Comparison of ENCODE assay signal across 1 cellular context in genomic region chr3:194312743-194313281, GRCh38.
TF ChIP-seq lines count a peak whose summit lies in the region.

No MANE protein-coding gene starts in this region.

TF ChIP-seq in K562, 482 proteins besides CTCF, POLR2A, EP300 and RAD21 (continued from another document and continues in another):
- TF ChIP-seq, protein P1, sequence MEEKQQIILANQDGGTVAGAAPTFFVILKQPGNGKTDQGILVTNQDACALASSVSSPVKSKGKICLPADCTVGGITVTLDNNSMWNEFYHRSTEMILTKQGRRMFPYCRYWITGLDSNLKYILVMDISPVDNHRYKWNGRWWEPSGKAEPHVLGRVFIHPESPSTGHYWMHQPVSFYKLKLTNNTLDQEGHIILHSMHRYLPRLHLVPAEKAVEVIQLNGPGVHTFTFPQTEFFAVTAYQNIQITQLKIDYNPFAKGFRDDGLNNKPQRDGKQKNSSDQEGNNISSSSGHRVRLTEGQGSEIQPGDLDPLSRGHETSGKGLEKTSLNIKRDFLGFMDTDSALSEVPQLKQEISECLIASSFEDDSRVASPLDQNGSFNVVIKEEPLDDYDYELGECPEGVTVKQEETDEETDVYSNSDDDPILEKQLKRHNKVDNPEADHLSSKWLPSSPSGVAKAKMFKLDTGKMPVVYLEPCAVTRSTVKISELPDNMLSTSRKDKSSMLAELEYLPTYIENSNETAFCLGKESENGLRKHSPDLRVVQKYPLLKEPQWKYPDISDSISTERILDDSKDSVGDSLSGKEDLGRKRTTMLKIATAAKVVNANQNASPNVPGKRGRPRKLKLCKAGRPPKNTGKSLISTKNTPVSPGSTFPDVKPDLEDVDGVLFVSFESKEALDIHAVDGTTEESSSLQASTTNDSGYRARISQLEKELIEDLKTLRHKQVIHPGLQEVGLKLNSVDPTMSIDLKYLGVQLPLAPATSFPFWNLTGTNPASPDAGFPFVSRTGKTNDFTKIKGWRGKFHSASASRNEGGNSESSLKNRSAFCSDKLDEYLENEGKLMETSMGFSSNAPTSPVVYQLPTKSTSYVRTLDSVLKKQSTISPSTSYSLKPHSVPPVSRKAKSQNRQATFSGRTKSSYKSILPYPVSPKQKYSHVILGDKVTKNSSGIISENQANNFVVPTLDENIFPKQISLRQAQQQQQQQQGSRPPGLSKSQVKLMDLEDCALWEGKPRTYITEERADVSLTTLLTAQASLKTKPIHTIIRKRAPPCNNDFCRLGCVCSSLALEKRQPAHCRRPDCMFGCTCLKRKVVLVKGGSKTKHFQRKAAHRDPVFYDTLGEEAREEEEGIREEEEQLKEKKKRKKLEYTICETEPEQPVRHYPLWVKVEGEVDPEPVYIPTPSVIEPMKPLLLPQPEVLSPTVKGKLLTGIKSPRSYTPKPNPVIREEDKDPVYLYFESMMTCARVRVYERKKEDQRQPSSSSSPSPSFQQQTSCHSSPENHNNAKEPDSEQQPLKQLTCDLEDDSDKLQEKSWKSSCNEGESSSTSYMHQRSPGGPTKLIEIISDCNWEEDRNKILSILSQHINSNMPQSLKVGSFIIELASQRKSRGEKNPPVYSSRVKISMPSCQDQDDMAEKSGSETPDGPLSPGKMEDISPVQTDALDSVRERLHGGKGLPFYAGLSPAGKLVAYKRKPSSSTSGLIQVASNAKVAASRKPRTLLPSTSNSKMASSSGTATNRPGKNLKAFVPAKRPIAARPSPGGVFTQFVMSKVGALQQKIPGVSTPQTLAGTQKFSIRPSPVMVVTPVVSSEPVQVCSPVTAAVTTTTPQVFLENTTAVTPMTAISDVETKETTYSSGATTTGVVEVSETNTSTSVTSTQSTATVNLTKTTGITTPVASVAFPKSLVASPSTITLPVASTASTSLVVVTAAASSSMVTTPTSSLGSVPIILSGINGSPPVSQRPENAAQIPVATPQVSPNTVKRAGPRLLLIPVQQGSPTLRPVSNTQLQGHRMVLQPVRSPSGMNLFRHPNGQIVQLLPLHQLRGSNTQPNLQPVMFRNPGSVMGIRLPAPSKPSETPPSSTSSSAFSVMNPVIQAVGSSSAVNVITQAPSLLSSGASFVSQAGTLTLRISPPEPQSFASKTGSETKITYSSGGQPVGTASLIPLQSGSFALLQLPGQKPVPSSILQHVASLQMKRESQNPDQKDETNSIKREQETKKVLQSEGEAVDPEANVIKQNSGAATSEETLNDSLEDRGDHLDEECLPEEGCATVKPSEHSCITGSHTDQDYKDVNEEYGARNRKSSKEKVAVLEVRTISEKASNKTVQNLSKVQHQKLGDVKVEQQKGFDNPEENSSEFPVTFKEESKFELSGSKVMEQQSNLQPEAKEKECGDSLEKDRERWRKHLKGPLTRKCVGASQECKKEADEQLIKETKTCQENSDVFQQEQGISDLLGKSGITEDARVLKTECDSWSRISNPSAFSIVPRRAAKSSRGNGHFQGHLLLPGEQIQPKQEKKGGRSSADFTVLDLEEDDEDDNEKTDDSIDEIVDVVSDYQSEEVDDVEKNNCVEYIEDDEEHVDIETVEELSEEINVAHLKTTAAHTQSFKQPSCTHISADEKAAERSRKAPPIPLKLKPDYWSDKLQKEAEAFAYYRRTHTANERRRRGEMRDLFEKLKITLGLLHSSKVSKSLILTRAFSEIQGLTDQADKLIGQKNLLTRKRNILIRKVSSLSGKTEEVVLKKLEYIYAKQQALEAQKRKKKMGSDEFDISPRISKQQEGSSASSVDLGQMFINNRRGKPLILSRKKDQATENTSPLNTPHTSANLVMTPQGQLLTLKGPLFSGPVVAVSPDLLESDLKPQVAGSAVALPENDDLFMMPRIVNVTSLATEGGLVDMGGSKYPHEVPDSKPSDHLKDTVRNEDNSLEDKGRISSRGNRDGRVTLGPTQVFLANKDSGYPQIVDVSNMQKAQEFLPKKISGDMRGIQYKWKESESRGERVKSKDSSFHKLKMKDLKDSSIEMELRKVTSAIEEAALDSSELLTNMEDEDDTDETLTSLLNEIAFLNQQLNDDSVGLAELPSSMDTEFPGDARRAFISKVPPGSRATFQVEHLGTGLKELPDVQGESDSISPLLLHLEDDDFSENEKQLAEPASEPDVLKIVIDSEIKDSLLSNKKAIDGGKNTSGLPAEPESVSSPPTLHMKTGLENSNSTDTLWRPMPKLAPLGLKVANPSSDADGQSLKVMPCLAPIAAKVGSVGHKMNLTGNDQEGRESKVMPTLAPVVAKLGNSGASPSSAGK (IDR thresholded peaks at IDR 0.05): peak; percentile 94
- no peak for TF ChIP-seq GTF2A2 (tag; IDR thresholded peaks at IDR 0.05)
- peak; percentile 38 for TF ChIP-seq TFAP4 (CRISPR knock-in tag; IDR thresholded peaks at IDR 0.05; ENCODE audit: borderline replicate concordance)
- TF ChIP-seq CBFA2T2 (conservative IDR thresholded peaks at IDR 0.05): 0 out of 2 replicates have a peak, but pooled peaks have one; percentile 7
- TF ChIP-seq NCOR1 (IDR thresholded peaks at IDR 0.05): peak; percentile 39; the same call in 1 of the 2 replicates
- TF ChIP-seq, protein P2, sequence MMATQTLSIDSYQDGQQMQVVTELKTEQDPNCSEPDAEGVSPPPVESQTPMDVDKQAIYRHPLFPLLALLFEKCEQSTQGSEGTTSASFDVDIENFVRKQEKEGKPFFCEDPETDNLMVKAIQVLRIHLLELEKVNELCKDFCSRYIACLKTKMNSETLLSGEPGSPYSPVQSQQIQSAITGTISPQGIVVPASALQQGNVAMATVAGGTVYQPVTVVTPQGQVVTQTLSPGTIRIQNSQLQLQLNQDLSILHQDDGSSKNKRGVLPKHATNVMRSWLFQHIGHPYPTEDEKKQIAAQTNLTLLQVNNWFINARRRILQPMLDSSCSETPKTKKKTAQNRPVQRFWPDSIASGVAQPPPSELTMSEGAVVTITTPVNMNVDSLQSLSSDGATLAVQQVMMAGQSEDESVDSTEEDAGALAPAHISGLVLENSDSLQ (IDR thresholded peaks at IDR 0.05): peak; percentile 85
- peak; percentile 29; the same call in 1 of the 2 replicates for TF ChIP-seq KLF16 (IDR thresholded peaks at IDR 0.05)
- TF ChIP-seq FOXA3 (CRISPR knock-in tag; conservative IDR thresholded peaks at IDR 0.05 in 1 of 2, IDR thresholded peaks at IDR 0.05 in 1 of 2): peak; percentile 79 to 87; a peak in 3 of 4 replicates
- TF ChIP-seq DPF2 (IDR thresholded peaks at IDR 0.05): 0 out of 2 replicates have a peak, but pooled peaks have one; percentile 60
- no peak for TF ChIP-seq ZNF134 (CRISPR knock-in tag; conservative IDR thresholded peaks at IDR 0.05)
- TF ChIP-seq ZNF436 (CRISPR knock-in tag; IDR thresholded peaks at IDR 0.05): no peak
- TF ChIP-seq CBFA2T3 (IDR thresholded peaks at IDR 0.05): peak; percentile 61
- TF ChIP-seq L3MBTL2 (IDR thresholded peaks at IDR 0.05): peak; percentile 97
- TF ChIP-seq HES1 (IDR thresholded peaks at IDR 0.05; ENCODE audit: low read depth): peak; percentile 76
- peak; percentile 49; the same call in 1 of the 2 replicates for TF ChIP-seq BCOR (IDR thresholded peaks at IDR 0.05)
- 0 out of 4 replicates have a peak, but pooled peaks of 1 of the 2 experiments have one; percentile 25 for TF ChIP-seq ARNT (IDR thresholded peaks at IDR 0.05)
- TF ChIP-seq SP1 (CRISPR knock-in tag; IDR thresholded peaks at IDR 0.05): no peak
- TF ChIP-seq NRF1 (conservative IDR thresholded peaks at IDR 0.05 in 1 of 2, IDR thresholded peaks at IDR 0.05 in 1 of 2): peak; percentile 51 to 63; a peak in 3 of 4 replicates
- peak; percentile 33; the same call in 1 of the 2 replicates for TF ChIP-seq SMARCA4 (IDR thresholded peaks at IDR 0.05)
- peak; percentile 74 for TF ChIP-seq MAFG (tag; conservative IDR thresholded peaks at IDR 0.05)
- TF ChIP-seq, protein P3, sequence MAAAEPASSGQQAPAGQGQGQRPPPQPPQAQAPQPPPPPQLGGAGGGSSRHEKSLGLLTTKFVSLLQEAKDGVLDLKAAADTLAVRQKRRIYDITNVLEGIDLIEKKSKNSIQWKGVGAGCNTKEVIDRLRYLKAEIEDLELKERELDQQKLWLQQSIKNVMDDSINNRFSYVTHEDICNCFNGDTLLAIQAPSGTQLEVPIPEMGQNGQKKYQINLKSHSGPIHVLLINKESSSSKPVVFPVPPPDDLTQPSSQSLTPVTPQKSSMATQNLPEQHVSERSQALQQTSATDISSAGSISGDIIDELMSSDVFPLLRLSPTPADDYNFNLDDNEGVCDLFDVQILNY (CRISPR knock-in tag; IDR thresholded peaks at IDR 0.05): no peak
- no peak for TF ChIP-seq LCOR (CRISPR knock-in tag; IDR thresholded peaks at IDR 0.05)
- TF ChIP-seq JUND (IDR thresholded peaks at IDR 0.05; ENCODE audit: borderline replicate concordance, low read depth, low read length): peak; percentile 63
- peak; percentile 69; the same call in 1 of the 3 replicates for TF ChIP-seq JUND (tag; IDR thresholded peaks at IDR 0.05; ENCODE audit: borderline replicate concordance, low read depth, low read length)
- peak in 1 of 2 experiments; percentile 51; a peak in 1 of 4 replicates for TF ChIP-seq TRIM24 (IDR thresholded peaks at IDR 0.05)
- 0 out of 2 replicates have a peak, but pooled peaks have one; percentile 24 for TF ChIP-seq ETV1 (tag; conservative IDR thresholded peaks at IDR 0.05; ENCODE audit: low read depth)
- TF ChIP-seq KDM1A (IDR thresholded peaks at IDR 0.05): peak; percentile 98
- TF ChIP-seq CTBP1 (IDR thresholded peaks at IDR 0.05; ENCODE audit: borderline replicate concordance): peak; percentile 97
- TF ChIP-seq CUX1 (CRISPR knock-in tag; IDR thresholded peaks at IDR 0.05): no peak
- peak; percentile 87 to 99 for TF ChIP-seq RCOR1 (IDR thresholded peaks at IDR 0.05; ENCODE audit: borderline replicate concordance in 1 of 2, low read depth in 2 of 2, low read length in 2 of 2)
